Comparison of ENCODE assay signal across 1 cellular context in the genomic region with DNA sequence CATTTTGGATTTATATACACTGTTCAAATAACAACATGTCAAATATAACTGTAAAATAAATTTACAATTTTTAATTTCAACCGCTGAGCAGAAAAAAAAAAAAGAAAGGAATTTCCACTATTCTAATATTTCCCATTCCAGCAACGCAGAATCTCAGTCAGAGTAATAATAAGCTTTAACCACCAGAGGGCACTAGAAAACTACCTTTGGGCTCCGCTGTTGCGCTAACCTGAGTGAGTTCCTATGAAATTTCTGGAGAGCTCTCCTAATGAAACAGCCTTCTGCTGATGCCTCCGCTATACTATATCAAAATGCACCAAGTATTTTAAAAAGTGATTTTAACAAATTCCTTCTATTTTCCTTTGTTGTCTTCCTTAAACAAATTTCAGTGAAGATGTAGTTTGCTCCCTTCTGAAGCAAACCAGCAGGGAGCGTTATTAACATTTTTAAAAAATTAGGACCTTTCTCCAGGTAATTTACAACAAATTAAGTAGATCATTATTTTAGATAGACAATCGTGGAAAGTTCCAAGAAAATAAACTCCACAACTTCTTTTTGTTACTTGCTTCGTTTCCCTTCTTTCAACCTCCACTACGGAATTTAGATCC.
TF ChIP-seq lines count a peak whose summit lies in the region.

No MANE protein-coding gene starts in this region.

TF ChIP-seq in K562, 482 proteins besides CTCF, POLR2A, EP300 and RAD21 (continued from another document and continues in another):
- TF ChIP-seq ZNF592 (IDR thresholded peaks at IDR 0.05) (0 out of 2 replicates have a peak, but pooled peaks have one; percentile 23), SMC3 (conservative IDR thresholded peaks at IDR 0.05; ENCODE audit: insufficient read depth, low read depth, low read length) (peak; percentile 60), ZNF707 (CRISPR knock-in tag; conservative IDR thresholded peaks at IDR 0.05) (no peak), HOXB6 (CRISPR knock-in tag; IDR thresholded peaks at IDR 0.05; ENCODE audit: borderline replicate concordance) (no peak), CSDE1 (IDR thresholded peaks at IDR 0.05) (no peak), NR0B1 (IDR thresholded peaks at IDR 0.05; ENCODE audit: partially characterized antibody) (no peak), TSC22D4 (tag; IDR thresholded peaks at IDR 0.05) (no peak), CXXC5 (CRISPR knock-in tag; IDR thresholded peaks at IDR 0.05) (0 out of 2 replicates have a peak, but pooled peaks have one; percentile 8), RCOR1 (IDR thresholded peaks at IDR 0.05; ENCODE audit: borderline replicate concordance in 1 of 2, low read depth in 2 of 2, low read length in 2 of 2) (no peak; a peak in 1 of 4 replicates), POLR2AphosphoS2 (IDR thresholded peaks at IDR 0.05; ENCODE audit: low read length) (no peak), TCF7L2 (IDR thresholded peaks at IDR 0.05; ENCODE audit: low read depth, low read length) (no peak), NCOA4 (IDR thresholded peaks at IDR 0.05; ENCODE audit: partially characterized antibody) (no peak), FIP1L1 (IDR thresholded peaks at IDR 0.05; ENCODE audit: low read depth, low read length, poor library complexity, severe bottlenecking) (no peak), FOSL1 (tag; conservative IDR thresholded peaks at IDR 0.05) (0 out of 2 replicates have a peak, but pooled peaks have one; percentile 19), ELF4 (CRISPR knock-in tag; IDR thresholded peaks at IDR 0.05) (no peak), ZNF384 (IDR thresholded peaks at IDR 0.05; ENCODE audit: low read depth, low read length) (peak; percentile 66), SREBF2 (CRISPR knock-in tag; IDR thresholded peaks at IDR 0.05) (no peak), GTF2E2 (tag; IDR thresholded peaks at IDR 0.05) (no peak), ZNF431 (CRISPR knock-in tag; IDR thresholded peaks at IDR 0.05) (no peak), CREBBP (IDR thresholded peaks at IDR 0.05; ENCODE audit: low read depth, low read length) (no peak), ZNF23 (CRISPR knock-in tag; IDR thresholded peaks at IDR 0.05) (no peak), POLR2AphosphoS5 (IDR thresholded peaks at IDR 0.05; ENCODE audit: control insufficient read depth, insufficient read depth, low read depth, low read length) (no peak), MYNN (IDR thresholded peaks at IDR 0.05) (no peak), MYNN (CRISPR knock-in tag; IDR thresholded peaks at IDR 0.05) (no peak), LARP7 (IDR thresholded peaks at IDR 0.05) (no peak), KAT2B (IDR thresholded peaks at IDR 0.05; ENCODE audit: low read depth, low read length) (no peak), SUPT5H (IDR thresholded peaks at IDR 0.05) (no peak), ZSCAN29 (IDR thresholded peaks at IDR 0.05) (no peak), CEBPG (CRISPR knock-in tag; IDR thresholded peaks at IDR 0.05) (no peak), CEBPG (tag; conservative IDR thresholded peaks at IDR 0.05 in 1 of 2, IDR thresholded peaks at IDR 0.05 in 1 of 2) (peak; percentile 26 to 74; a peak in 2 of 4 replicates), SAFB (IDR thresholded peaks at IDR 0.05; ENCODE audit: borderline replicate concordance, low read depth, low read length) (no peak), ZNF584 (CRISPR knock-in tag; IDR thresholded peaks at IDR 0.05; ENCODE audit: low read depth) (no peak), MCM2 (IDR thresholded peaks at IDR 0.05; ENCODE audit: low read depth) (no peak), GTF2B (IDR thresholded peaks at IDR 0.05; ENCODE audit: extremely low read depth, insufficient read length) (no peak), RHOXF2B (CRISPR knock-in tag; conservative IDR thresholded peaks at IDR 0.05) (no peak), HMG20A (CRISPR knock-in tag; conservative IDR thresholded peaks at IDR 0.05) (no peak), NR2F6 (CRISPR knock-in tag; IDR thresholded peaks at IDR 0.05) (no peak), ZZZ3 (IDR thresholded peaks at IDR 0.05) (no peak), BCOR (IDR thresholded peaks at IDR 0.05) (no peak), FOXA3 (CRISPR knock-in tag; conservative IDR thresholded peaks at IDR 0.05 in 1 of 2, IDR thresholded peaks at IDR 0.05 in 1 of 2) (no peak), STAT5A (IDR thresholded peaks at IDR 0.05; ENCODE audit: borderline replicate concordance, low read length) (no peak), NBN (IDR thresholded peaks at IDR 0.05; ENCODE audit: low read depth) (0 out of 2 replicates have a peak, but pooled peaks have one; percentile 29), KAT8 (IDR thresholded peaks at IDR 0.05; ENCODE audit: low read depth) (no peak), HNRNPL (IDR thresholded peaks at IDR 0.05; ENCODE audit: low read depth, low read length) (no peak)
- TF ChIP-seq, protein P1, sequence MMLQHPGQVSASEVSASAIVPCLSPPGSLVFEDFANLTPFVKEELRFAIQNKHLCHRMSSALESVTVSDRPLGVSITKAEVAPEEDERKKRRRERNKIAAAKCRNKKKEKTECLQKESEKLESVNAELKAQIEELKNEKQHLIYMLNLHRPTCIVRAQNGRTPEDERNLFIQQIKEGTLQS (IDR thresholded peaks at IDR 0.05) = 0 out of 2 replicates have a peak, but pooled peaks have one; percentile 14
- TF ChIP-seq, protein P1 (CRISPR knock-in tag; conservative IDR thresholded peaks at IDR 0.05) = no peak
- TF ChIP-seq, protein P2, sequence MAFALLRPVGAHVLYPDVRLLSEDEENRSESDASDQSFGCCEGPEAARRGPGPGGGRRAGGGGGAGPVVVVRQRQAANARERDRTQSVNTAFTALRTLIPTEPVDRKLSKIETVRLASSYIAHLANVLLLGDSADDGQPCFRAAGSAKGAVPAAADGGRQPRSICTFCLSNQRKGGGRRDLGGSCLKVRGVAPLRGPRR (CRISPR knock-in tag; IDR thresholded peaks at IDR 0.05) = no peak
- TF ChIP-seq, protein P3, sequence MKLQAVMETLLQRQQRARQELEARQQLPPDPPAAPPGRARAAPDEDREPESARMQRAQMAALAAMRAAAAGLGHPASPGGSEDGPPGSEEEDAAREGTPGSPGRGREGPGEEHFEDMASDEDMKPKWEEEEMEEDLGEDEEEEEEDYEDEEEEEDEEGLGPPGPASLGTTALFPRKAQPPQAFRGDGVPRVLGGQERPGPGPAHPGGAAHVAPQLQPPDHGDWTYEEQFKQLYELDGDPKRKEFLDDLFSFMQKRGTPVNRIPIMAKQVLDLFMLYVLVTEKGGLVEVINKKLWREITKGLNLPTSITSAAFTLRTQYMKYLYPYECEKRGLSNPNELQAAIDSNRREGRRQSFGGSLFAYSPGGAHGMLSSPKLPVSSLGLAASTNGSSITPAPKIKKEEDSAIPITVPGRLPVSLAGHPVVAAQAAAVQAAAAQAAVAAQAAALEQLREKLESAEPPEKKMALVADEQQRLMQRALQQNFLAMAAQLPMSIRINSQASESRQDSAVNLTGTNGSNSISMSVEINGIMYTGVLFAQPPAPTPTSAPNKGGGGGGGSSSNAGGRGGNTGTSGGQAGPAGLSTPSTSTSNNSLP (IDR thresholded peaks at IDR 0.05; ENCODE audit: borderline replicate concordance, low read depth, low read length) = peak; percentile 52; the same call in 1 of the 2 replicates
- TF ChIP-seq, protein P4, sequence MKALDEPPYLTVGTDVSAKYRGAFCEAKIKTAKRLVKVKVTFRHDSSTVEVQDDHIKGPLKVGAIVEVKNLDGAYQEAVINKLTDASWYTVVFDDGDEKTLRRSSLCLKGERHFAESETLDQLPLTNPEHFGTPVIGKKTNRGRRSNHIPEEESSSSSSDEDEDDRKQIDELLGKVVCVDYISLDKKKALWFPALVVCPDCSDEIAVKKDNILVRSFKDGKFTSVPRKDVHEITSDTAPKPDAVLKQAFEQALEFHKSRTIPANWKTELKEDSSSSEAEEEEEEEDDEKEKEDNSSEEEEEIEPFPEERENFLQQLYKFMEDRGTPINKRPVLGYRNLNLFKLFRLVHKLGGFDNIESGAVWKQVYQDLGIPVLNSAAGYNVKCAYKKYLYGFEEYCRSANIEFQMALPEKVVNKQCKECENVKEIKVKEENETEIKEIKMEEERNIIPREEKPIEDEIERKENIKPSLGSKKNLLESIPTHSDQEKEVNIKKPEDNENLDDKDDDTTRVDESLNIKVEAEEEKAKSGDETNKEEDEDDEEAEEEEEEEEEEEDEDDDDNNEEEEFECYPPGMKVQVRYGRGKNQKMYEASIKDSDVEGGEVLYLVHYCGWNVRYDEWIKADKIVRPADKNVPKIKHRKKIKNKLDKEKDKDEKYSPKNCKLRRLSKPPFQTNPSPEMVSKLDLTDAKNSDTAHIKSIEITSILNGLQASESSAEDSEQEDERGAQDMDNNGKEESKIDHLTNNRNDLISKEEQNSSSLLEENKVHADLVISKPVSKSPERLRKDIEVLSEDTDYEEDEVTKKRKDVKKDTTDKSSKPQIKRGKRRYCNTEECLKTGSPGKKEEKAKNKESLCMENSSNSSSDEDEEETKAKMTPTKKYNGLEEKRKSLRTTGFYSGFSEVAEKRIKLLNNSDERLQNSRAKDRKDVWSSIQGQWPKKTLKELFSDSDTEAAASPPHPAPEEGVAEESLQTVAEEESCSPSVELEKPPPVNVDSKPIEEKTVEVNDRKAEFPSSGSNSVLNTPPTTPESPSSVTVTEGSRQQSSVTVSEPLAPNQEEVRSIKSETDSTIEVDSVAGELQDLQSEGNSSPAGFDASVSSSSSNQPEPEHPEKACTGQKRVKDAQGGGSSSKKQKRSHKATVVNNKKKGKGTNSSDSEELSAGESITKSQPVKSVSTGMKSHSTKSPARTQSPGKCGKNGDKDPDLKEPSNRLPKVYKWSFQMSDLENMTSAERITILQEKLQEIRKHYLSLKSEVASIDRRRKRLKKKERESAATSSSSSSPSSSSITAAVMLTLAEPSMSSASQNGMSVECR (CRISPR knock-in tag; IDR thresholded peaks at IDR 0.05) = no peak
- TF ChIP-seq, protein P5, sequence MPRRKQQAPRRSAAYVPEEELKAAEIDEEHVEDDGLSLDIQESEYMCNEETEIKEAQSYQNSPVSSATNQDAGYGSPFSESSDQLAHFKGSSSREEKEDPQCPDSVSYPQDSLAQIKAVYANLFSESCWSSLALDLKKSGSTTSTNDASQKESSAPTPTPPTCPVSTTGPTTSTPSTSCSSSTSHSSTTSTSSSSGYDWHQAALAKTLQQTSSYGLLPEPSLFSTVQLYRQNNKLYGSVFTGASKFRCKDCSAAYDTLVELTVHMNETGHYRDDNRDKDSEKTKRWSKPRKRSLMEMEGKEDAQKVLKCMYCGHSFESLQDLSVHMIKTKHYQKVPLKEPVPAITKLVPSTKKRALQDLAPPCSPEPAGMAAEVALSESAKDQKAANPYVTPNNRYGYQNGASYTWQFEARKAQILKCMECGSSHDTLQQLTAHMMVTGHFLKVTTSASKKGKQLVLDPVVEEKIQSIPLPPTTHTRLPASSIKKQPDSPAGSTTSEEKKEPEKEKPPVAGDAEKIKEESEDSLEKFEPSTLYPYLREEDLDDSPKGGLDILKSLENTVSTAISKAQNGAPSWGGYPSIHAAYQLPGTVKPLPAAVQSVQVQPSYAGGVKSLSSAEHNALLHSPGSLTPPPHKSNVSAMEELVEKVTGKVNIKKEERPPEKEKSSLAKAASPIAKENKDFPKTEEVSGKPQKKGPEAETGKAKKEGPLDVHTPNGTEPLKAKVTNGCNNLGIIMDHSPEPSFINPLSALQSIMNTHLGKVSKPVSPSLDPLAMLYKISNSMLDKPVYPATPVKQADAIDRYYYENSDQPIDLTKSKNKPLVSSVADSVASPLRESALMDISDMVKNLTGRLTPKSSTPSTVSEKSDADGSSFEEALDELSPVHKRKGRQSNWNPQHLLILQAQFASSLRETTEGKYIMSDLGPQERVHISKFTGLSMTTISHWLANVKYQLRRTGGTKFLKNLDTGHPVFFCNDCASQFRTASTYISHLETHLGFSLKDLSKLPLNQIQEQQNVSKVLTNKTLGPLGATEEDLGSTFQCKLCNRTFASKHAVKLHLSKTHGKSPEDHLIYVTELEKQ (CRISPR knock-in tag; IDR thresholded peaks at IDR 0.05) = no peak
